ENCODE assay signal across 8 cellular contexts in genomic region chr10:101843032-101843991, GRCh38. TPM values are rescaled to one million over a fixed set of nuclear protein-coding genes. Genes with fewer than 3 reads are reported as not detected.
A peak's percentile ranks its signal among the peaks of the same experiment; 100 is the strongest.
DNase-seq lines count a peak whose midpoint lies in the region; ATAC-seq and TF ChIP-seq lines count a peak whose summit lies in the region.

Gene KCNIP2 (minus strand): TSS chr10:101843800. CDS start chr10:101843568, 232 bp downstream.

- H3K79me2 ChIP-seq in neural cell (replicated peaks; ENCODE audit: insufficient read depth, low read length), result no peaks in the 10 kb centered on the region

- H2AFZ ChIP-seq in neural cell (ENCODE audit: low read depth, low read length), result no peak within 1 kb of the TSS

- no peak for ATAC-seq in HG03469 (IDR thresholded peaks at IDR 0.05; ENCODE audit: unreplicated experiment)

- DNase-seq in GM10248 (ENCODE audit: extremely low spot score), result peak; percentile 82
- DNase-seq in NCI-H2196 treated with DMSO at 0.1 percent for 48 hours (lab: John Stamatoyannopoulos, UW; ENCODE audit: unreplicated experiment), result peak; percentile 21
- DNase-seq in activated T-cell treated with anti-CD3 and anti-CD28 coated beads for 48 hours (ENCODE audit: low read depth), result peak; percentile 46
- DNase-seq in epithelial cell of esophagus (ENCODE audit: low read depth), result no peak
- no peak for DNase-seq in AG08395 (ENCODE audit: low spot score)
- no peak for DNase-seq in UCSD-AML1 (lab: John Stamatoyannopoulos, UW; ENCODE audit: unreplicated experiment)

- peak; percentile 68 for TF ChIP-seq CTCF in GM10248 (IDR thresholded peaks at IDR 0.05; ENCODE audit: control extremely low read depth, extremely low read depth, low read depth, missing control alignments)
- peak; percentile 29 for TF ChIP-seq CTCF in epithelial cell of esophagus (IDR thresholded peaks at IDR 0.05; ENCODE audit: insufficient read depth, low read depth, low read length, missing control alignments)
- peak; percentile 72 for TF ChIP-seq CTCF in neural cell (IDR thresholded peaks at IDR 0.05; ENCODE audit: poor library complexity, severe bottlenecking)

- peaks cover 26% of the 10 kb centered on the region for H3K27me3 ChIP-seq in neural cell (ENCODE audit: insufficient read depth, low read depth, low read length)

- H3K9me2 ChIP-seq in neural cell (ENCODE audit: insufficient read depth, low read length), result no peaks in the 10 kb centered on the region

- CTCF ChIA-PET in GM10248 (lab: Yijun Ruan, JAX), result interaction anchor here (0.6 to 22.9 kb wide), 24 partner anchors 8 to 257 kb away, joined by 3 to 831 read pairs (median 4); partner anchors contain the start of gene HPS6

- no peak for TF ChIP-seq EP300 in neural cell (conservative IDR thresholded peaks at IDR 0.05; ENCODE audit: poor library complexity, severe bottlenecking)

- no peak within 1 kb of the TSS for H3K27ac ChIP-seq in neural cell (ENCODE audit: low read length)

- no peaks in the 10 kb centered on the region for H3F3A ChIP-seq in neural cell (ENCODE audit: insufficient read depth, low read length, poor library complexity, severe bottlenecking)

- H4K20me1 ChIP-seq in neural cell (ENCODE audit: insufficient read depth), result no peaks in the 10 kb centered on the region

- no peaks in the 10 kb centered on the region for H3K9me3 ChIP-seq in neural cell (ENCODE audit: low read length)

- H3K4me3 ChIP-seq in epithelial cell of esophagus (ENCODE audit: low read length) (no peak within 1 kb of the TSS), neural cell (ENCODE audit: low read length) (peak within 1 kb of the TSS; percentile 60)

- no peak within 1 kb of the TSS for H3K4me2 ChIP-seq in neural cell (ENCODE audit: low read length)

- peak within 1 kb of the TSS; percentile 29 for H3K9ac ChIP-seq in neural cell (ENCODE audit: low read length)

- POLR2A ChIA-PET in GM10248 (lab: Yijun Ruan, JAX), result interaction anchor here (0.6 kb wide), 1 partner anchor 9 kb away, joined by 3 read pairs; no protein-coding TSS in a partner anchor

- no peak for TF ChIP-seq RAD21 in neural cell (conservative IDR thresholded peaks at IDR 0.05)

- H3K36me3 ChIP-seq in neural cell (ENCODE audit: insufficient read depth, low read length), result no peaks in the 10 kb centered on the region

TF ChIP-seq in neural cell, 6 proteins besides CTCF, POLR2A, EP300 and RAD21:
- TF ChIP-seq MXI1 (conservative IDR thresholded peaks at IDR 0.05; ENCODE audit: poor library complexity, severe bottlenecking) (no peak), TAF1 (IDR thresholded peaks at IDR 0.05; ENCODE audit: low read depth) (no peak), SMC3 (conservative IDR thresholded peaks at IDR 0.05; ENCODE audit: poor library complexity) (peak; percentile 42), EZH2 (IDR thresholded peaks at IDR 0.05; ENCODE audit: borderline replicate concordance, insufficient read depth, low read length, poor library complexity, severe bottlenecking) (no peak), POLR2AphosphoS5 (IDR thresholded peaks at IDR 0.05) (no peak), REST (IDR thresholded peaks at IDR 0.05; ENCODE audit: borderline replicate concordance) (no peak)

RNA-seq across cellular contexts. Expression of gene KCNIP2, which starts in this region (rescaled TPM):
- polyA plus RNA-seq in neural cell, result 8.9 and 10.0 TPM in 2 replicates
- polyA minus RNA-seq in neural cell, result 5.4 and 6.0 TPM in 2 replicates

Comparison
In these comparisons a context has a peak if more than half of its experiments do, and no peak if none do; other contexts are left out.
1. DNase-seq: peak in GM10248 (single experiment), NCI-H2196 treated with DMSO at 0.1 percent for 48 hours (single experiment) and activated T-cell treated with anti-CD3 and anti-CD28 coated beads for 48 hours (single experiment); none in epithelial cell of esophagus (single experiment), AG08395 (single experiment) and UCSD-AML1 (single experiment).
2. Peak in every context shown above with its lines, with median percentiles within 50 percentile points of each other: CTCF ChIP-seq.